Comparison of ENCODE assay signal across 1 cellular context in the genomic region with DNA sequence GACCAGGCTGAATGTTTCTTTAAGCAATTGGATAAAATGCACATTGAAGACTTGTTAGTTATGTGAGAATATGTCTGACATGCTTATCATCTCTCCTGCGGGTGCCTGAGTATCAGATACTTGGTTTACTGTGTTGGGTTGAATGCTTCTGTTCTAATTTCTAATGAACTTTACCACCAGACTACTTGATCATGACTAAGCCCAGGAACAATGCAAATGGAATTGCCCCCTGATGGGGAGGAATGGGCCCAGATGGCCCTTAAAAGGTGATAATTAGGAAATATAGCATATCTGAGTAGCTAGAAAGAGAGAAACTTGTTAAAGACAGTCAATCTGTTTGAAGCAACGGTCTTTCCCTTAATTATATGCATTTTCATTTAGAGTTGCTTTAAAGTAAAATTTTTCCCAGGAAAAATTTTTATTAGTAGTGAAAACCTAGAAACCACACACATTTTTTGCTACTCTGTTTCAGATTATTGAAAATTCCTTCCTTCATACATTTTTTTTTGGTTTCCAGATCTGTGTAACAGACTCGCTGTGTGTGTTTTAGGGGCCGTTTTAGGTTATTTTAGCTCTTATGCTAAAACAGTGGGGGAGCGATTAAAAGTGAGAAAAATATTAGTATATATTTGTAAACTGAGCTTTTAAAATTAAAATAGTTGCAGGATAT.
A peak's percentile ranks its signal among the peaks of the same experiment; 100 is the strongest.
TF ChIP-seq lines count a peak whose summit lies in the region.

No MANE protein-coding gene starts in this region.

TF ChIP-seq in H1, 55 proteins besides CTCF, POLR2A, EP300 and RAD21 (continued from another document):
- TF ChIP-seq FOSL1 (IDR thresholded peaks at IDR 0.05; ENCODE audit: insufficient read depth, low read depth, low read length): no peak
- TF ChIP-seq CHD1 (IDR thresholded peaks at IDR 0.05; ENCODE audit: low read depth, low read length): no peak
- no peak for TF ChIP-seq RFX5 (IDR thresholded peaks at IDR 0.05; ENCODE audit: borderline replicate concordance, low read depth, low read length)
- TF ChIP-seq TAF7 (optimal IDR thresholded peaks at IDR 0.05; ENCODE audit: borderline replicate concordance, low read depth, low read length): no peak
- no peak for TF ChIP-seq POU5F1 (IDR thresholded peaks at IDR 0.05; ENCODE audit: low read depth, low read length)
- TF ChIP-seq RXRA (IDR thresholded peaks at IDR 0.05; ENCODE audit: insufficient read depth, low read depth, low read length): no peak
- no peak for TF ChIP-seq NRF1 (IDR thresholded peaks at IDR 0.05; ENCODE audit: low read depth, low read length)
- TF ChIP-seq, protein P1, sequence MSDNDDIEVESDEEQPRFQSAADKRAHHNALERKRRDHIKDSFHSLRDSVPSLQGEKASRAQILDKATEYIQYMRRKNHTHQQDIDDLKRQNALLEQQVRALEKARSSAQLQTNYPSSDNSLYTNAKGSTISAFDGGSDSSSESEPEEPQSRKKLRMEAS (IDR thresholded peaks at IDR 0.05): no peak
- no peak for TF ChIP-seq BACH1 (IDR thresholded peaks at IDR 0.05; ENCODE audit: low read length)
- peak; percentile 13; the same call in 1 of the 2 replicates for TF ChIP-seq BRCA1 (IDR thresholded peaks at IDR 0.05; ENCODE audit: low read depth, low read length)
- TF ChIP-seq BCL11A (IDR thresholded peaks at IDR 0.05; ENCODE audit: low read depth in 2 of 2, low read length in 2 of 2): peak; percentile 51 to 92
- TF ChIP-seq SP2 (IDR thresholded peaks at IDR 0.05; ENCODE audit: low read length): 0 out of 2 replicates have a peak, but pooled peaks have one; percentile 10
- TF ChIP-seq CBX5 (IDR thresholded peaks at IDR 0.05; ENCODE audit: low read depth, low read length): no peak
- TF ChIP-seq JUND (IDR thresholded peaks at IDR 0.05; ENCODE audit: low read length): peak; percentile 96
- no peak for TF ChIP-seq SAP30 (IDR thresholded peaks at IDR 0.05; ENCODE audit: insufficient read depth, insufficient replicate concordance, low read length)
- TF ChIP-seq TAF1 (IDR thresholded peaks at IDR 0.05; ENCODE audit: low read depth, low read length): peak; percentile 60; the same call in 1 of the 2 replicates
- peak; percentile 27; the same call in 1 of the 2 replicates for TF ChIP-seq TBP (IDR thresholded peaks at IDR 0.05; ENCODE audit: low read depth, low read length)
- no peak for TF ChIP-seq PHF8 (conservative IDR thresholded peaks at IDR 0.05; ENCODE audit: low read depth, low read length)
- TF ChIP-seq, protein P2, sequence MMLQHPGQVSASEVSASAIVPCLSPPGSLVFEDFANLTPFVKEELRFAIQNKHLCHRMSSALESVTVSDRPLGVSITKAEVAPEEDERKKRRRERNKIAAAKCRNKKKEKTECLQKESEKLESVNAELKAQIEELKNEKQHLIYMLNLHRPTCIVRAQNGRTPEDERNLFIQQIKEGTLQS (IDR thresholded peaks at IDR 0.05; ENCODE audit: insufficient read depth, low read depth, low read length): 0 out of 2 replicates have a peak, but pooled peaks have one; percentile 35
- no peak for TF ChIP-seq HDAC6 (IDR thresholded peaks at IDR 0.05; ENCODE audit: low read depth, low read length)
- TF ChIP-seq ZNF274 (IDR thresholded peaks at IDR 0.05; ENCODE audit: borderline replicate concordance, extremely low read depth, low read length): no peak
- no peak for TF ChIP-seq RNF2 (IDR thresholded peaks at IDR 0.05; ENCODE audit: borderline replicate concordance, low read depth, low read length, missing control alignments, poor library complexity, severe bottlenecking)
- TF ChIP-seq CBX8 (IDR thresholded peaks at IDR 0.05; ENCODE audit: borderline replicate concordance, low read depth, low read length): no peak
- TF ChIP-seq NANOG (IDR thresholded peaks at IDR 0.05; ENCODE audit: insufficient read depth, low read depth, low read length, poor library complexity, severe bottlenecking): peak; percentile 96
- TF ChIP-seq CREB1 (IDR thresholded peaks at IDR 0.05): no peak
- TF ChIP-seq CTBP2 (IDR thresholded peaks at IDR 0.05; ENCODE audit: borderline replicate concordance, insufficient read depth, insufficient read length, low read length): no peak
- no peak; the same call in none of the 2 replicates for TF ChIP-seq POLR2AphosphoS5 (IDR thresholded peaks at IDR 0.05; ENCODE audit: low read depth, low read length)
- peak; percentile 98 for TF ChIP-seq JUN (IDR thresholded peaks at IDR 0.05; ENCODE audit: low read depth, low read length)
- TF ChIP-seq, protein P3, sequence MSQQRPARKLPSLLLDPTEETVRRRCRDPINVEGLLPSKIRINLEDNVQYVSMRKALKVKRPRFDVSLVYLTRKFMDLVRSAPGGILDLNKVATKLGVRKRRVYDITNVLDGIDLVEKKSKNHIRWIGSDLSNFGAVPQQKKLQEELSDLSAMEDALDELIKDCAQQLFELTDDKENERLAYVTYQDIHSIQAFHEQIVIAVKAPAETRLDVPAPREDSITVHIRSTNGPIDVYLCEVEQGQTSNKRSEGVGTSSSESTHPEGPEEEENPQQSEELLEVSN (IDR thresholded peaks at IDR 0.05): no peak
- no peak for TF ChIP-seq CHD2 (IDR thresholded peaks at IDR 0.05; ENCODE audit: low read length)
- TF ChIP-seq, protein P4, sequence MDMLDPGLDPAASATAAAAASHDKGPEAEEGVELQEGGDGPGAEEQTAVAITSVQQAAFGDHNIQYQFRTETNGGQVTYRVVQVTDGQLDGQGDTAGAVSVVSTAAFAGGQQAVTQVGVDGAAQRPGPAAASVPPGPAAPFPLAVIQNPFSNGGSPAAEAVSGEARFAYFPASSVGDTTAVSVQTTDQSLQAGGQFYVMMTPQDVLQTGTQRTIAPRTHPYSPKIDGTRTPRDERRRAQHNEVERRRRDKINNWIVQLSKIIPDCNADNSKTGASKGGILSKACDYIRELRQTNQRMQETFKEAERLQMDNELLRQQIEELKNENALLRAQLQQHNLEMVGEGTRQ (IDR thresholded peaks at IDR 0.05; ENCODE audit: low read length): no peak
- TF ChIP-seq MAFK (IDR thresholded peaks at IDR 0.05; ENCODE audit: low read depth, low read length): no peak
- no peak for TF ChIP-seq GTF2F1 (IDR thresholded peaks at IDR 0.05; ENCODE audit: borderline replicate concordance, low read depth, low read length)
- peak; percentile 99 for TF ChIP-seq TCF12 (IDR thresholded peaks at IDR 0.05; ENCODE audit: low read depth, low read length)
- TF ChIP-seq KDM5A (IDR thresholded peaks at IDR 0.05; ENCODE audit: low read length): no peak
- no peak for TF ChIP-seq KDM4A (IDR thresholded peaks at IDR 0.05; ENCODE audit: low read depth, low read length, severe bottlenecking)
- TF ChIP-seq HDAC2 (IDR thresholded peaks at IDR 0.05; ENCODE audit: borderline replicate concordance in 1 of 2, low read depth in 2 of 2, low read length in 2 of 2): peak in 1 of 2 experiments; percentile 32; a peak in 1 of 4 replicates
- no peak for TF ChIP-seq ASH2L (IDR thresholded peaks at IDR 0.05; ENCODE audit: low read length)
- TF ChIP-seq, protein P5, sequence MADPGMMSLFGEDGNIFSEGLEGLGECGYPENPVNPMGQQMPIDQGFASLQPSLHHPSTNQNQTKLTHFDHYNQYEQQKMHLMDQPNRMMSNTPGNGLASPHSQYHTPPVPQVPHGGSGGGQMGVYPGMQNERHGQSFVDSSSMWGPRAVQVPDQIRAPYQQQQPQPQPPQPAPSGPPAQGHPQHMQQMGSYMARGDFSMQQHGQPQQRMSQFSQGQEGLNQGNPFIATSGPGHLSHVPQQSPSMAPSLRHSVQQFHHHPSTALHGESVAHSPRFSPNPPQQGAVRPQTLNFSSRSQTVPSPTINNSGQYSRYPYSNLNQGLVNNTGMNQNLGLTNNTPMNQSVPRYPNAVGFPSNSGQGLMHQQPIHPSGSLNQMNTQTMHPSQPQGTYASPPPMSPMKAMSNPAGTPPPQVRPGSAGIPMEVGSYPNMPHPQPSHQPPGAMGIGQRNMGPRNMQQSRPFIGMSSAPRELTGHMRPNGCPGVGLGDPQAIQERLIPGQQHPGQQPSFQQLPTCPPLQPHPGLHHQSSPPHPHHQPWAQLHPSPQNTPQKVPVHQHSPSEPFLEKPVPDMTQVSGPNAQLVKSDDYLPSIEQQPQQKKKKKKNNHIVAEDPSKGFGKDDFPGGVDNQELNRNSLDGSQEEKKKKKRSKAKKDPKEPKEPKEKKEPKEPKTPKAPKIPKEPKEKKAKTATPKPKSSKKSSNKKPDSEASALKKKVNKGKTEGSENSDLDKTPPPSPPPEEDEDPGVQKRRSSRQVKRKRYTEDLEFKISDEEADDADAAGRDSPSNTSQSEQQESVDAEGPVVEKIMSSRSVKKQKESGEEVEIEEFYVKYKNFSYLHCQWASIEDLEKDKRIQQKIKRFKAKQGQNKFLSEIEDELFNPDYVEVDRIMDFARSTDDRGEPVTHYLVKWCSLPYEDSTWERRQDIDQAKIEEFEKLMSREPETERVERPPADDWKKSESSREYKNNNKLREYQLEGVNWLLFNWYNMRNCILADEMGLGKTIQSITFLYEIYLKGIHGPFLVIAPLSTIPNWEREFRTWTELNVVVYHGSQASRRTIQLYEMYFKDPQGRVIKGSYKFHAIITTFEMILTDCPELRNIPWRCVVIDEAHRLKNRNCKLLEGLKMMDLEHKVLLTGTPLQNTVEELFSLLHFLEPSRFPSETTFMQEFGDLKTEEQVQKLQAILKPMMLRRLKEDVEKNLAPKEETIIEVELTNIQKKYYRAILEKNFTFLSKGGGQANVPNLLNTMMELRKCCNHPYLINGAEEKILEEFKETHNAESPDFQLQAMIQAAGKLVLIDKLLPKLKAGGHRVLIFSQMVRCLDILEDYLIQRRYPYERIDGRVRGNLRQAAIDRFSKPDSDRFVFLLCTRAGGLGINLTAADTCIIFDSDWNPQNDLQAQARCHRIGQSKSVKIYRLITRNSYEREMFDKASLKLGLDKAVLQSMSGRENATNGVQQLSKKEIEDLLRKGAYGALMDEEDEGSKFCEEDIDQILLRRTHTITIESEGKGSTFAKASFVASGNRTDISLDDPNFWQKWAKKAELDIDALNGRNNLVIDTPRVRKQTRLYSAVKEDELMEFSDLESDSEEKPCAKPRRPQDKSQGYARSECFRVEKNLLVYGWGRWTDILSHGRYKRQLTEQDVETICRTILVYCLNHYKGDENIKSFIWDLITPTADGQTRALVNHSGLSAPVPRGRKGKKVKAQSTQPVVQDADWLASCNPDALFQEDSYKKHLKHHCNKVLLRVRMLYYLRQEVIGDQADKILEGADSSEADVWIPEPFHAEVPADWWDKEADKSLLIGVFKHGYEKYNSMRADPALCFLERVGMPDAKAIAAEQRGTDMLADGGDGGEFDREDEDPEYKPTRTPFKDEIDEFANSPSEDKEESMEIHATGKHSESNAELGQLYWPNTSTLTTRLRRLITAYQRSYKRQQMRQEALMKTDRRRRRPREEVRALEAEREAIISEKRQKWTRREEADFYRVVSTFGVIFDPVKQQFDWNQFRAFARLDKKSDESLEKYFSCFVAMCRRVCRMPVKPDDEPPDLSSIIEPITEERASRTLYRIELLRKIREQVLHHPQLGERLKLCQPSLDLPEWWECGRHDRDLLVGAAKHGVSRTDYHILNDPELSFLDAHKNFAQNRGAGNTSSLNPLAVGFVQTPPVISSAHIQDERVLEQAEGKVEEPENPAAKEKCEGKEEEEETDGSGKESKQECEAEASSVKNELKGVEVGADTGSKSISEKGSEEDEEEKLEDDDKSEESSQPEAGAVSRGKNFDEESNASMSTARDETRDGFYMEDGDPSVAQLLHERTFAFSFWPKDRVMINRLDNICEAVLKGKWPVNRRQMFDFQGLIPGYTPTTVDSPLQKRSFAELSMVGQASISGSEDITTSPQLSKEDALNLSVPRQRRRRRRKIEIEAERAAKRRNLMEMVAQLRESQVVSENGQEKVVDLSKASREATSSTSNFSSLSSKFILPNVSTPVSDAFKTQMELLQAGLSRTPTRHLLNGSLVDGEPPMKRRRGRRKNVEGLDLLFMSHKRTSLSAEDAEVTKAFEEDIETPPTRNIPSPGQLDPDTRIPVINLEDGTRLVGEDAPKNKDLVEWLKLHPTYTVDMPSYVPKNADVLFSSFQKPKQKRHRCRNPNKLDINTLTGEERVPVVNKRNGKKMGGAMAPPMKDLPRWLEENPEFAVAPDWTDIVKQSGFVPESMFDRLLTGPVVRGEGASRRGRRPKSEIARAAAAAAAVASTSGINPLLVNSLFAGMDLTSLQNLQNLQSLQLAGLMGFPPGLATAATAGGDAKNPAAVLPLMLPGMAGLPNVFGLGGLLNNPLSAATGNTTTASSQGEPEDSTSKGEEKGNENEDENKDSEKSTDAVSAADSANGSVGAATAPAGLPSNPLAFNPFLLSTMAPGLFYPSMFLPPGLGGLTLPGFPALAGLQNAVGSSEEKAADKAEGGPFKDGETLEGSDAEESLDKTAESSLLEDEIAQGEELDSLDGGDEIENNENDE (IDR thresholded peaks at IDR 0.05; ENCODE audit: insufficient replicate concordance, low read length): peak; percentile 92
- peak; percentile 88 for TF ChIP-seq SP1 (IDR thresholded peaks at IDR 0.05; ENCODE audit: low read depth, low read length)
